ENCODE assay signal across 1 cellular context in the genomic region with DNA sequence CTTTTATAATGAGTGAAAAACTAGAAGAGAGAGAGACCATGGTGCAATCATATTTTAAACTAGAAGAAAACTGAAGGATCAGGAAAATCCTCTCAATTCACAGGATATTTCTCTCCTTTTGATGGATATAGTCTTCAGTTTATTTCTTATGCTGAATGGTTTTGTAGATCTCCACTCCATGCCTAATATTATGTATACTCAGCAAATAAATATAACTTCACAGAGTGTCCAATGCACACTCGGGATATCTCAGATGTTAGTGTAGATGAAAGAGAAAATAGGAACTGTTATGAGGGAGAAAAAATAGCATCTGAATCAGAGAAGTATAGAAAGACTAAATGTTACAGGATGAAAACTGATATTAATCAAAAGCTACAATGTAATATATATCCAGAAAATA.
TF ChIP-seq lines count a peak whose summit lies in the region.

No MANE protein-coding gene starts in this region.

TF ChIP-seq in IMR-90, 13 proteins besides CTCF, POLR2A, EP300 and RAD21:
- peak; percentile 71 for TF ChIP-seq MAFK (IDR thresholded peaks at IDR 0.05; ENCODE audit: low read depth, low read length)
- TF ChIP-seq FOS (IDR thresholded peaks at IDR 0.05; ENCODE audit: low read depth, low read length): no peak
